ENCODE assay signal across 5 cellular contexts in genomic region chr19:42899674-42900073, GRCh38. TPM values are rescaled to one million over a fixed set of nuclear protein-coding genes. Genes with fewer than 3 reads are reported as not detected.
"Had no signal": no experiment of that assay in that cellular context is flagged by ENCODE, and none has a peak within 500 bp of the region (broad histone marks: within the 10 kb centered on the region; RNA-seq: fewer than 3 reads in every experiment).

No MANE protein-coding gene starts in this region.

RNA-seq across cellular contexts. Expression of gene PSG6, which starts 18.0 kb away (rescaled TPM):
- total RNA-seq: LHCN-M2; NCI-H460; Right ventricle myocardium inferior; SJCRH30; T-helper 1 cell treated with Interleukin-12 subunit alpha and Interleukin-12 subunit beta and Interleukin-4 antibody, amounts not matched to agents 30 ng/mL and 1 ng/mL, for 36 hours had no signal

RNA-seq across cellular contexts. Expression of gene PSG1, which starts 20.2 kb away (rescaled TPM):
- total RNA-seq: NCI-H460; Right ventricle myocardium inferior; SJCRH30; T-helper 1 cell treated with Interleukin-12 subunit alpha and Interleukin-12 subunit beta and Interleukin-4 antibody, amounts not matched to agents 30 ng/mL and 1 ng/mL, for 36 hours had no signal

RNA-seq across cellular contexts. Expression of gene PSG7, which starts 37.3 kb away (rescaled TPM):
- total RNA-seq: LHCN-M2; NCI-H460; Right ventricle myocardium inferior; SJCRH30; T-helper 1 cell treated with Interleukin-12 subunit alpha and Interleukin-12 subunit beta and Interleukin-4 antibody, amounts not matched to agents 30 ng/mL and 1 ng/mL, for 36 hours had no signal
